Comparison of ENCODE assay signal across 8 cellular contexts in genomic region chr3:14401692-14402303, GRCh38. TPM values are rescaled to one million over a fixed set of nuclear protein-coding genes. Genes with fewer than 3 reads are reported as not detected.
DNase-seq lines count a peak whose midpoint lies in the region; ATAC-seq, FAIRE-seq and TF ChIP-seq lines count a peak whose summit lies in the region.

No MANE protein-coding gene starts in this region.

- no peaks in the 10 kb centered on the region for H3K27me3 ChIP-seq in dorsolateral prefrontal cortex

- no peak for ATAC-seq in natural killer cell treated with Interleukin-12 subunit alpha and Interleukin-12 subunit beta and Interleukin-15 and Interleukin-18, amount 100 ng/mL, for 72 hours
- ATAC-seq in HG03135 (IDR thresholded peaks at IDR 0.05; ENCODE audit: unreplicated experiment): no peak

- intact Hi-C loops in dorsolateral prefrontal cortex (cut with DNase I): loop anchor here (2.0 to 10.0 kb wide), 4 partner anchors 51 to 139 kb away; no protein-coding TSS in a partner anchor

- H3K4me1 Mint-ChIP-seq in natural killer cell treated with Interleukin-12 subunit alpha and Interleukin-12 subunit beta and Interleukin-15 and Interleukin-18, amount 100 ng/mL, for 72 hours (ENCODE audit: low read depth in 2 of 2): peaks cover 32 to 42% of the 10 kb centered on the region in 2 donors

- no peaks in the 10 kb centered on the region for H3K9me3 ChIP-seq in KOPT-K1 (ENCODE audit: insufficient read depth, low read length, poor library complexity, severe bottlenecking)

- H3K4me3 ChIP-seq in dorsolateral prefrontal cortex: peak overlapping the region; percentile 43 to 96 (median 82)

- H3K36me3 Mint-ChIP-seq in natural killer cell treated with Interleukin-12 subunit alpha and Interleukin-12 subunit beta and Interleukin-15 and Interleukin-18, amount 100 ng/mL, for 72 hours: no peaks in the 10 kb centered on the region

- H3K4me3 Mint-ChIP-seq in natural killer cell treated with Interleukin-12 subunit alpha and Interleukin-12 subunit beta and Interleukin-15 and Interleukin-18, amount 100 ng/mL, for 72 hours: peak overlapping the region; percentile 100

- TF ChIP-seq CTCF in C4-2B (conservative IDR thresholded peaks at IDR 0.05): no peak
- TF ChIP-seq CTCF in dorsolateral prefrontal cortex (IDR thresholded peaks at IDR 0.05 in 54 of 56, conservative IDR thresholded peaks at IDR 0.05 in 2 of 56; ENCODE audit: low read depth in 1 of 56, partially characterized antibody in 56 of 56): no peak

- H3K36me3 ChIP-seq in KOPT-K1 (ENCODE audit: insufficient read depth, low read length): peaks cover 14% of the 10 kb centered on the region

- no peak for FAIRE-seq in RCC 7860 (lab: Jason Lieb, UNC)

- no peaks in the 10 kb centered on the region for H3K9me3 Mint-ChIP-seq in natural killer cell treated with Interleukin-12 subunit alpha and Interleukin-12 subunit beta and Interleukin-15 and Interleukin-18, amount 100 ng/mL, for 72 hours

- peak overlapping the region; percentile 88 to 89 for H3K27ac Mint-ChIP-seq in natural killer cell treated with Interleukin-12 subunit alpha and Interleukin-12 subunit beta and Interleukin-15 and Interleukin-18, amount 100 ng/mL, for 72 hours

- H3K27me3 Mint-ChIP-seq in natural killer cell treated with Interleukin-12 subunit alpha and Interleukin-12 subunit beta and Interleukin-15 and Interleukin-18, amount 100 ng/mL, for 72 hours: no peaks in the 10 kb centered on the region

- H3K27ac ChIP-seq in C4-2B (peak overlapping the region; percentile 76), KOPT-K1 (ENCODE audit: low read depth, low read length, poor library complexity, severe bottlenecking) (peak overlapping the region; percentile 76), dorsolateral prefrontal cortex (peak overlapping the region in 56 of 59 donors; percentile 9 to 96 (median 87))

- DNase-seq in dorsolateral prefrontal cortex (no peak), COR-L47 (lab: John Stamatoyannopoulos, UW) (no peak), RCC 7860 (ENCODE audit: low spot score) (no peak), KG1 (lab: John Stamatoyannopoulos, UW) (no peak)
- DNase-seq in natural killer cell treated with Interleukin-12 subunit alpha and Interleukin-12 subunit beta and Interleukin-15 and Interleukin-18, amount 100 ng/mL, for 72 hours (ENCODE audit: low spot score): no peak

RNA-seq across cellular contexts. Expression of gene SLC6A6, which starts 0.6 kb away (rescaled TPM):
- total RNA-seq in dorsolateral prefrontal cortex: 10 to 100 TPM; 17.9 to 78.1 (median 30.7) TPM
- 10 to 100 TPM; 20.4 to 56.7 TPM for total RNA-seq in natural killer cell treated with Interleukin-12 subunit alpha and Interleukin-12 subunit beta and Interleukin-15 and Interleukin-18, amount 100 ng/mL, for 72 hours
